ENCODE assay signal across 1 cellular context in genomic region chr22:30932661-30933060, GRCh38.
TF ChIP-seq lines count a peak whose summit lies in the region.

No MANE protein-coding gene starts in this region.

TF ChIP-seq in endothelial cell of umbilical vein, 7 proteins besides CTCF, POLR2A, EP300 and RAD21:
- TF ChIP-seq JUN (IDR thresholded peaks at IDR 0.05; ENCODE audit: borderline replicate concordance, insufficient read depth, insufficient read length, low read depth): no peak
- no peak for TF ChIP-seq MAX (IDR thresholded peaks at IDR 0.05; ENCODE audit: insufficient read depth, insufficient read length)
- no peak for TF ChIP-seq FOS (IDR thresholded peaks at IDR 0.05; ENCODE audit: borderline replicate concordance, insufficient read depth, low read length)
- no peak for TF ChIP-seq GATA2 (IDR thresholded peaks at IDR 0.05; ENCODE audit: insufficient read depth, insufficient read length, low read depth, low read length)
- no peak for TF ChIP-seq POLR2AphosphoS5 (IDR thresholded peaks at IDR 0.05; ENCODE audit: insufficient read depth, low read depth, low read length)
- no peak for TF ChIP-seq EZH2 (IDR thresholded peaks at IDR 0.05; ENCODE audit: borderline replicate concordance, low read depth, low read length, severe bottlenecking)
- no peak for TF ChIP-seq MYC (IDR thresholded peaks at IDR 0.05; ENCODE audit: low read depth, low read length)
